ENCODE assay signal across 27 cellular contexts in genomic region chr2:239390546-239391285, GRCh38. TPM values are rescaled to one million over a fixed set of nuclear protein-coding genes. Genes with fewer than 3 reads are reported as not detected.
A peak's percentile ranks its signal among the peaks of the same experiment; 100 is the strongest.
DNase-seq lines count a peak whose midpoint lies in the region; ATAC-seq and TF ChIP-seq lines count a peak whose summit lies in the region.
"Had no signal": no experiment of that assay in that cellular context is flagged by ENCODE, and none has a peak within 500 bp of the region (broad histone marks: within the 10 kb centered on the region; RNA-seq: fewer than 3 reads in every experiment).

No MANE protein-coding gene starts in this region.

- no peak overlapping the region for H3K27ac Mint-ChIP-seq in activated B cell treated with CpG ODN at 0.5 μM for 24 hours
- H3K27ac Mint-ChIP-seq in CD8-positive, alpha-beta T cell: no peak overlapping the region
- H3K27ac Mint-ChIP-seq: activated CD4-positive, alpha-beta memory T cell treated with anti-CD3 and anti-CD28 coated beads for 36 hours; activated naive CD4-positive, alpha-beta T cell treated with anti-CD3 and anti-CD28 coated beads, Interleukin-2, amount 50 U/mL, for 24 hours; activated T-helper 17 cell treated with anti-CD3 and anti-CD28 coated beads, Interleukin-2, amount 50 U/mL, for 72 hours had no signal

- H3K4me3 ChIP-seq in H7 (ENCODE audit: insufficient read depth, low read depth, low read length): no peak overlapping the region
- no peak overlapping the region for H3K4me3 ChIP-seq in right cardiac atrium (ENCODE audit: low read length)
- no peak overlapping the region for H3K4me3 ChIP-seq in sigmoid colon
- no peak overlapping the region for H3K4me3 ChIP-seq in CD8-positive, alpha-beta T cell (ENCODE audit: low read depth, low read length)
- H3K4me3 ChIP-seq: coronary artery, K562, tibial artery had no signal

- H3K4me3 Mint-ChIP-seq in activated B cell treated with CpG ODN at 0.5 μM for 24 hours: no peak overlapping the region
- H3K4me3 Mint-ChIP-seq in CD8-positive, alpha-beta T cell: no peak overlapping the region
- H3K4me3 Mint-ChIP-seq: activated CD4-positive, alpha-beta memory T cell treated with anti-CD3 and anti-CD28 coated beads for 36 hours; activated naive CD4-positive, alpha-beta T cell treated with anti-CD3 and anti-CD28 coated beads, Interleukin-2, amount 50 U/mL, for 24 hours; activated T-helper 17 cell treated with anti-CD3 and anti-CD28 coated beads, Interleukin-2, amount 50 U/mL, for 72 hours had no signal

- H3K36me3 Mint-ChIP-seq in activated B cell treated with CpG ODN at 0.5 μM for 24 hours (ENCODE audit: low read depth): peaks cover 13% of the 10 kb centered on the region
- peaks cover 22% of the 10 kb centered on the region for H3K36me3 Mint-ChIP-seq in CD8-positive, alpha-beta T cell

- H3K9me3 Mint-ChIP-seq in activated B cell treated with CpG ODN at 0.5 μM for 24 hours: peaks cover 2% of the 10 kb centered on the region
- no peaks in the 10 kb centered on the region for H3K9me3 Mint-ChIP-seq in CD8-positive, alpha-beta T cell
- H3K9me3 Mint-ChIP-seq: activated CD4-positive, alpha-beta memory T cell treated with anti-CD3 and anti-CD28 coated beads for 36 hours; activated naive CD4-positive, alpha-beta T cell treated with anti-CD3 and anti-CD28 coated beads, Interleukin-2, amount 50 U/mL, for 24 hours; activated T-helper 17 cell treated with anti-CD3 and anti-CD28 coated beads, Interleukin-2, amount 50 U/mL, for 72 hours had no signal

- WGBS in right cardiac atrium: 92% methylated on average over 26 of the region's 26 CpGs
- 95 to 96% methylated on average over 26 of the region's 26 CpGs for WGBS in sigmoid colon, 2 donors

- peak; percentile 57 for DNase-seq in H7
- peak; percentile 10 for DNase-seq in activated B cell treated with CpG ODN at 0.5 μM for 24 hours
- DNase-seq in right cardiac atrium: peak in 2 of 3 donors; percentile 27 to 41
- peak; percentile 65 for DNase-seq in sigmoid colon
- no peak for DNase-seq in CD8-positive, alpha-beta T cell
- DNase-seq: activated CD4-positive, alpha-beta memory T cell treated with anti-CD3 and anti-CD28 coated beads for 36 hours; anterior cingulate cortex; Calu3; DMS79; effector memory CD4-positive, alpha-beta T cell; GF-D8; hypothalamus; NCI-H1092; NCI-H187 treated with DMSO at 0.1 percent for 48 hours; NCI-H2171; NCI-H510A treated with DMSO at 0.1 percent for 48 hours; RPMI8226; stimulated activated CD4-positive, alpha-beta T cell treated with anti-CD3 and anti-CD28 coated beads, Interleukin-4, amount 100 ng/mL, for 24 hours had no signal

- no peaks in the 10 kb centered on the region for H3K4me1 Mint-ChIP-seq in activated B cell treated with CpG ODN at 0.5 μM for 24 hours
- peaks cover 18% of the 10 kb centered on the region for H3K4me1 Mint-ChIP-seq in CD8-positive, alpha-beta T cell (ENCODE audit: low read depth)

- no peak for ATAC-seq in activated B cell treated with CpG ODN at 0.5 μM for 24 hours (ENCODE audit: low read depth)
- no peak for ATAC-seq in right cardiac atrium
- ATAC-seq in HG02852 (IDR thresholded peaks at IDR 0.05; ENCODE audit: unreplicated experiment): no peak
- ATAC-seq in HG02610 (IDR thresholded peaks at IDR 0.05; ENCODE audit: unreplicated experiment): no peak
- ATAC-seq in CD8-positive, alpha-beta T cell: no peak
- ATAC-seq: activated T-helper 17 cell treated with anti-CD3 and anti-CD28 coated beads, Interleukin-2, amount 50 U/mL, for 72 hours; K562 had no signal

- no peaks in the 10 kb centered on the region for H3K27me3 ChIP-seq in H7 (ENCODE audit: control insufficient read depth, insufficient read depth, low read length)
- H3K27me3 ChIP-seq in right cardiac atrium (ENCODE audit: control insufficient read depth, insufficient read depth): no peaks in the 10 kb centered on the region
- no peaks in the 10 kb centered on the region for H3K27me3 ChIP-seq in sigmoid colon
- H3K27me3 ChIP-seq in CD8-positive, alpha-beta T cell (ENCODE audit: insufficient read depth, low read length): no peaks in the 10 kb centered on the region
- H3K27me3 ChIP-seq: neutrophil, tibial artery had no signal

- TF ChIP-seq CTCF in activated B cell treated with CpG ODN at 0.5 μM for 24 hours (IDR thresholded peaks at IDR 0.05): no peak
- TF ChIP-seq CTCF in sigmoid colon (IDR thresholded peaks at IDR 0.05): no peak
- no peak for TF ChIP-seq CTCF in CD8-positive, alpha-beta T cell (IDR thresholded peaks at IDR 0.05)

- H3K27ac ChIP-seq in right cardiac atrium (ENCODE audit: low read length): no peak overlapping the region
- peak overlapping the region in 2 of 4 donors; percentile 44 to 95 for H3K27ac ChIP-seq in sigmoid colon
- no peak overlapping the region for H3K27ac ChIP-seq in CD8-positive, alpha-beta T cell (ENCODE audit: low read depth, low read length)
- H3K27ac ChIP-seq: coronary artery, neutrophil, tibial artery had no signal

- H3K4me1 ChIP-seq in right cardiac atrium (ENCODE audit: control insufficient read depth, insufficient read depth, low read length) (peaks cover 6% of the 10 kb centered on the region), sigmoid colon (peaks cover 0 to 79% (median 67%) of the 10 kb centered on the region in 4 donors)
- no peaks in the 10 kb centered on the region for H3K4me1 ChIP-seq in CD8-positive, alpha-beta T cell (ENCODE audit: insufficient read depth, low read length)

- CTCF ChIA-PET in activated B cell treated with CpG ODN at 0.5 μM for 24 hours (lab: Charles Lee): no interaction called here
- CTCF ChIA-PET in CD8-positive, alpha-beta T cell (lab: Charles Lee): interaction anchor here (1.0 kb wide), 1 partner anchor 9 kb away, joined by 4 read pairs; no protein-coding TSS in a partner anchor

- no peaks in the 10 kb centered on the region for H3K27me3 Mint-ChIP-seq in activated B cell treated with CpG ODN at 0.5 μM for 24 hours
- H3K27me3 Mint-ChIP-seq in CD8-positive, alpha-beta T cell (ENCODE audit: low read depth): no peaks in the 10 kb centered on the region
- H3K27me3 Mint-ChIP-seq: activated CD4-positive, alpha-beta memory T cell treated with anti-CD3 and anti-CD28 coated beads for 36 hours; activated naive CD4-positive, alpha-beta T cell treated with anti-CD3 and anti-CD28 coated beads, Interleukin-2, amount 50 U/mL, for 24 hours; activated T-helper 17 cell treated with anti-CD3 and anti-CD28 coated beads, Interleukin-2, amount 50 U/mL, for 72 hours; progenitor cell of endocrine pancreas had no signal

- H3K36me3 ChIP-seq in H7 (replicated peaks; ENCODE audit: control insufficient read depth, insufficient read depth, low read length): no peaks in the 10 kb centered on the region
- peaks cover 0 to 19% (median 0%) of the 10 kb centered on the region in 4 donors for H3K36me3 ChIP-seq in sigmoid colon
- H3K36me3 ChIP-seq in CD8-positive, alpha-beta T cell (ENCODE audit: insufficient read depth, low read length): no peaks in the 10 kb centered on the region

- TF ChIP-seq POLR2A in sigmoid colon (IDR thresholded peaks at IDR 0.05): no peak

- H3K9me3 ChIP-seq in right cardiac atrium (ENCODE audit: control insufficient read depth, low read length) (no peaks in the 10 kb centered on the region), sigmoid colon (no peaks in the 10 kb centered on the region)
- H3K9me3 ChIP-seq in CD8-positive, alpha-beta T cell (ENCODE audit: low read length): no peaks in the 10 kb centered on the region
- H3K9me3 ChIP-seq: neutrophil, tibial artery had no signal

- intact Hi-C loops in activated B cell treated with CpG ODN at 0.5 μM for 24 hours (cut with micrococcal nuclease): no loop called here
- intact Hi-C loops in right cardiac atrium (cut with DNase I): loop anchor here in 1 of 4 donors (10.0 kb wide), 1 partner anchor 166 kb away; no protein-coding TSS in a partner anchor
- intact Hi-C loops in sigmoid colon (cut with DNase I): no loop called here
- intact Hi-C loops in CD8-positive, alpha-beta T cell (cut with DNase I, micrococcal nuclease): no loop called here

- POLR2A ChIA-PET in activated B cell treated with CpG ODN at 0.5 μM for 24 hours (lab: Charles Lee): interaction anchor here (0.7 to 2.0 kb wide), 2 partner anchors 10 kb away, joined by 4 to 7 read pairs; partner anchors contain the start of gene HDAC4
- POLR2A ChIA-PET in CD8-positive, alpha-beta T cell (lab: Charles Lee): interaction anchor here (0.6 kb wide), 1 partner anchor 1160 kb away, joined by 3 read pairs; no protein-coding TSS in a partner anchor

- TF ChIP-seq EP300 in sigmoid colon (IDR thresholded peaks at IDR 0.05): no peak

RNA-seq across cellular contexts. Expression of gene HDAC4, which starts 10.1 kb away (rescaled TPM):
- total RNA-seq in H7 (2014; rRNA removed; shearing (Covaris generic)): 18.1 and 28.5 TPM in 2 replicates
- total RNA-seq in activated B cell treated with CpG ODN at 0.5 μM for 24 hours (30.9 and 31.9 TPM in 2 replicates), right cardiac atrium (10 to 100 TPM; 18.3 to 29.1 (median 25.4) TPM), sigmoid colon (100 to 1,000 TPM in 3 of 4 donors, 10 to 100 TPM in 1; 77.0 to 196 (median 139) TPM)
- polyA plus RNA-seq in right cardiac atrium (7.8 TPM), sigmoid colon (10 to 100 TPM in 1 of 3 donors, 1 to 10 TPM in 2; 1.8 to 16.4 (median 3.0) TPM)
- total RNA-seq in CD8-positive, alpha-beta T cell: 10 to 100 TPM; 28.3 to 35.7 TPM

Comparison
In these comparisons a context has a peak if more than half of its experiments do, and no peak if none do; other contexts are left out.
1. DNase-seq: peak in H7 (single experiment), activated B cell treated with CpG ODN at 0.5 μM for 24 hours (single experiment), right cardiac atrium (2 of 3) and sigmoid colon (single experiment); none in CD8-positive, alpha-beta T cell (0 of 7).